24 cellular contexts compared by ENCODE assay signal in the genomic region with DNA sequence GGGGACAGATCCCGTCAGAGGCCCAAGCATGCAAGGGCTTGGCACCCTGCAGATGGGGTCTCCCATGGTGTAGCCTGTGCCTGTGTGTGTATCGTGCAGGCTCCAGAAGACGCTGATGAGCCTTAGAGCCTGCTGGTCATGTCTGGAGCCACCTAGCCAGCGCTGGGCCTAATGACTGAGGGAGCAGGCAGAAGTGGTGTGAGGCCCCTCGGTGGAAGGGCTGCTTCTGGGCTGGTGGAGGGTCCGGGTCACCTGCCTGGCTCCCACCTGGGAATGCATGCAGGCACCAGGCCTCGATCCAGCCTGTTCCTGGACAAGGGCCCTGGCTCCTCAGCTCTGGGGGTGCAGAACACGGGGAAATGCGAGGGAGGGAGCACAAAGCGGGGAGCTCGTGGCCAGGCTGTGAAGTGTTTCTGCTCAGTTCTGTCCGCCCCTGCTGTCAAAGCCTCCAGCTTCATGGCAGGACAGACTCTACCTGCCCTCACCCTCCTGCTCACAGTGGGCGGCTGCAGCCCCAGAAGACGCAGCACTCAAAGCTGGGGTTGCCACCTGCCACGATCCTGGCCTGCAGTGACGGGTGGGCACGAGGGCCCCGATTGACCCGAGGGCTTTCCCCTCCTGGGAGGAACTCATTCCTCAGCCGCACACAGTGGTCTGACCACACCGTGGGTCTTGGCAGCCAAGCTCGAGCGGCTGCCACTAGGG. TPM values are rescaled to one million over a fixed set of nuclear protein-coding genes. Genes with fewer than 3 reads are reported as not detected.
A peak's percentile ranks its signal among the peaks of the same experiment; 100 is the strongest.
DNase-seq lines count a peak whose midpoint lies in the region; ATAC-seq and TF ChIP-seq lines count a peak whose summit lies in the region.
"Had no signal": no experiment of that assay in that cellular context is flagged by ENCODE, and none has a peak within 500 bp of the region (broad histone marks: within the 10 kb centered on the region; RNA-seq: fewer than 3 reads in every experiment).

No MANE protein-coding gene starts in this region.

- no peak overlapping the region for H3K27ac ChIP-seq in coronary artery
- H3K27ac ChIP-seq: A549, epithelial cell of prostate, HL-60, parathyroid adenoma, SK-N-MC had no signal

- peak; percentile 66 for DNase-seq in cardiac septum (ENCODE audit: low spot score)
- no peak for DNase-seq in left cardiac atrium
- peak; percentile 66 for DNase-seq in coronary artery (ENCODE audit: low spot score)
- peak; percentile 83 for DNase-seq in mesenteric fat pad (ENCODE audit: low spot score)
- no peak for DNase-seq in activated naive CD4-positive, alpha-beta T cell treated with Interleukin-2 at 50 U/mL for 16 hours
- no peak for DNase-seq in DMS 273 treated with DMSO at 0.1 percent for 48 hours (lab: John Stamatoyannopoulos, UW)
- DNase-seq: activated CD4-positive, alpha-beta T cell treated with anti-CD3 and anti-CD28 coated beads, Interleukin-2, amount 10 ng/mL, durations not matched to agents 24 days and 14 days; activated T-cell treated with anti-CD3 and anti-CD28 coated beads, Interleukin-2, amount 50 U/mL, for 48 hours; central memory CD4-positive, alpha-beta T cell; DND-41; mesendoderm; naive B cell; NCI-H1694 treated with DMSO at 0.1 percent for 48 hours; NCI-H2171; NCI-H526 treated with DMSO at 0.1 percent for 48 hours; stimulated activated CD8-positive, alpha-beta memory T cell treated with anti-CD3 and anti-CD28 coated beads, Interleukin-4, amount 100 ng/mL, for 48 hours had no signal

- no peak overlapping the region for H3K4me3 ChIP-seq in coronary artery
- H3K4me3 ChIP-seq: A549, HAP-1, SK-N-MC had no signal

- TF ChIP-seq CTCF in coronary artery (IDR thresholded peaks at IDR 0.05): no peak

- no peak for ATAC-seq in left cardiac atrium
- no peak for ATAC-seq in HG03025 (IDR thresholded peaks at IDR 0.05; ENCODE audit: low FRiP score, unreplicated experiment)
- ATAC-seq in GM21528 (IDR thresholded peaks at IDR 0.05; ENCODE audit: low FRiP score, unreplicated experiment): no peak

- intact Hi-C loops in cardiac septum (cut with DNase I): no loop called here
- intact Hi-C loops in left cardiac atrium (cut with DNase I): no loop called here

RNA-seq across cellular contexts. Expression of a gene that starts 47.3 kb away (rescaled TPM):
- total RNA-seq in cardiac septum (14.4 TPM), left cardiac atrium (10 to 100 TPM; 14.3 to 19.3 TPM), mesenteric fat pad (38.4 TPM)

Comparison
In these comparisons a context has a peak if more than half of its experiments do, and no peak if none do; other contexts are left out.
1. DNase-seq: peak in cardiac septum (single experiment), coronary artery (single experiment) and mesenteric fat pad (single experiment); none in left cardiac atrium (single experiment), activated naive CD4-positive, alpha-beta T cell treated with Interleukin-2 at 50 U/mL for 16 hours (single experiment) and DMS 273 treated with DMSO at 0.1 percent for 48 hours (single experiment).